ENCODE assay signal across 14 cellular contexts in genomic region chr5:101424530-101425175, GRCh38.
DNase-seq lines count a peak whose midpoint lies in the region; ATAC-seq and TF ChIP-seq lines count a peak whose summit lies in the region.
"Had no signal": no experiment of that assay in that cellular context is flagged by ENCODE, and none has a peak within 500 bp of the region (broad histone marks: within the 10 kb centered on the region; RNA-seq: fewer than 3 reads in every experiment).

No MANE protein-coding gene starts in this region.

- TF ChIP-seq CTCF in tibial artery (IDR thresholded peaks at IDR 0.05) = no peak

- H3K4me3 ChIP-seq in SJSA1 (no peak overlapping the region), tibial artery (no peak overlapping the region)

- H3K4me1 ChIP-seq in SJSA1 (replicated peaks) (peaks cover 36% of the 10 kb centered on the region), tibial artery (peaks cover 0 to 29% (median 10%) of the 10 kb centered on the region in 4 donors)

- ATAC-seq in GM19397 (IDR thresholded peaks at IDR 0.05; ENCODE audit: unreplicated experiment) = no peak
- ATAC-seq: activated CD8-positive, alpha-beta T cell treated with anti-CD3 and anti-CD28 coated beads, Interleukin-2, amount 10 ng/mL, durations not matched to agents 7 days and 5 days; effector memory CD8-positive, alpha-beta T cell had no signal

- H3K27ac ChIP-seq in SJSA1 (peak overlapping the region; percentile 66), tibial artery (peak overlapping the region; percentile 52 to 60)
- H3K27ac ChIP-seq: 22Rv1 had no signal

- H3K27me3 ChIP-seq in SJSA1 (replicated peaks) = no peaks in the 10 kb centered on the region
- H3K27me3 ChIP-seq in tibial artery = no peaks in the 10 kb centered on the region

- DNase-seq in NCI-H1105 treated with DMSO at 0.1 percent for 48 hours (lab: John Stamatoyannopoulos, UW) (peak; percentile 22), NCI-H1105 (lab: John Stamatoyannopoulos, UW) (no peak), SJSA1 (ENCODE audit: low read depth in 1 of 2, low spot score in 2 of 2) (peak in 1 of 2 experiments; percentile 68), glomerular visceral epithelial cell (ENCODE audit: extremely low spot score) (peak; percentile 45), tibial artery (no peak), NK-92 (lab: John Stamatoyannopoulos, UW; ENCODE audit: unreplicated experiment) (no peak), erythroblast (lab: John Stamatoyannopoulos, UW) (no peak)
- DNase-seq: activated CD8-positive, alpha-beta T cell treated with anti-CD3 and anti-CD28 coated beads, Interleukin-2, amount 10 ng/mL, durations not matched to agents 7 days and 5 days; effector memory CD8-positive, alpha-beta T cell; EL; NCI-H2107; stimulated activated CD4-positive, alpha-beta T cell treated with anti-CD3 and anti-CD28 coated beads, Interleukin-4, amount 100 ng/mL, for 1 hour had no signal

- H3K9me3 ChIP-seq in SJSA1 (replicated peaks) (no peaks in the 10 kb centered on the region), tibial artery (no peaks in the 10 kb centered on the region)

- no peaks in the 10 kb centered on the region for H3K36me3 ChIP-seq in SJSA1
- H3K36me3 ChIP-seq in tibial artery = no peaks in the 10 kb centered on the region

- TF ChIP-seq POLR2A in erythroblast (IDR thresholded peaks at IDR 0.05; ENCODE audit: low read length) = no peak

- intact Hi-C loops in tibial artery (cut with DNase I; ENCODE audit: low total_unique reads) = no loop called here

Comparison
In these comparisons a context has a peak if more than half of its experiments do, and no peak if none do; other contexts are left out.
1. DNase-seq: peak in NCI-H1105 treated with DMSO at 0.1 percent for 48 hours (single experiment) and glomerular visceral epithelial cell (single experiment); none in NCI-H1105 (single experiment), tibial artery (0 of 2), NK-92 (single experiment) and erythroblast (0 of 2).